Comparison of ENCODE assay signal across 8 cellular contexts in genomic region chr6:27478141-27478705, GRCh38. TPM values are rescaled to one million over a fixed set of nuclear protein-coding genes. Genes with fewer than 3 reads are reported as not detected.
A peak's percentile ranks its signal among the peaks of the same experiment; 100 is the strongest.
DNase-seq lines count a peak whose midpoint lies in the region; ATAC-seq and TF ChIP-seq lines count a peak whose summit lies in the region.

No MANE protein-coding gene starts in this region.

- no peak overlapping the region for H3K4me3 Mint-ChIP-seq in activated T-helper 1 cell treated with anti-CD3 and anti-CD28 coated beads, Interleukin-12 subunit alpha, Interleukin-12 subunit beta, Interleukin-2, Interleukin-4 antibody, amounts not matched to agents 30 ng/mL and 10 ng/mL and 1 ng/mL, durations not matched to agents 14 hours and 24 hours and 36 hours

- DNase-seq in DMS53 treated with DMSO at 0.1 percent for 48 hours (lab: John Stamatoyannopoulos, UW; ENCODE audit: unreplicated experiment): peak; percentile 13
- no peak for DNase-seq in LNCaP clone FGC (ENCODE audit: low read depth)
- peak; percentile 57 for DNase-seq in cerebellar cortex (ENCODE audit: low spot score)
- no peak for DNase-seq in T1000 (lab: John Stamatoyannopoulos, UW)
- no peak for DNase-seq in 8988T
- DNase-seq in activated T-helper 1 cell treated with anti-CD3 and anti-CD28 coated beads, Interleukin-12 subunit alpha, Interleukin-12 subunit beta, Interleukin-2, Interleukin-4 antibody, amounts not matched to agents 30 ng/mL and 10 ng/mL and 1 ng/mL, durations not matched to agents 14 hours and 24 hours and 36 hours (ENCODE audit: low spot score): no peak

- peak overlapping the region; percentile 79 for H3K4me3 ChIP-seq in LNCaP clone FGC (ENCODE audit: low read depth, low read length)
- peak overlapping the region; percentile 77 for H3K4me3 ChIP-seq in mononuclear cell (ENCODE audit: low read length)

- H3K9me3 ChIP-seq in mononuclear cell (ENCODE audit: low read depth, low read length): no peaks in the 10 kb centered on the region

- no peaks in the 10 kb centered on the region for H3K27me3 ChIP-seq in mononuclear cell (ENCODE audit: insufficient read depth, low read length)

- no peaks in the 10 kb centered on the region for H3K36me3 Mint-ChIP-seq in activated T-helper 1 cell treated with anti-CD3 and anti-CD28 coated beads, Interleukin-12 subunit alpha, Interleukin-12 subunit beta, Interleukin-2, Interleukin-4 antibody, amounts not matched to agents 30 ng/mL and 10 ng/mL and 1 ng/mL, durations not matched to agents 14 hours and 24 hours and 36 hours (ENCODE audit: low read depth)

- peaks cover 10% of the 10 kb centered on the region for H3K27me3 Mint-ChIP-seq in activated T-helper 1 cell treated with anti-CD3 and anti-CD28 coated beads, Interleukin-12 subunit alpha, Interleukin-12 subunit beta, Interleukin-2, Interleukin-4 antibody, amounts not matched to agents 30 ng/mL and 10 ng/mL and 1 ng/mL, durations not matched to agents 14 hours and 24 hours and 36 hours (ENCODE audit: insufficient read depth)

- H3K4me1 Mint-ChIP-seq in activated T-helper 1 cell treated with anti-CD3 and anti-CD28 coated beads, Interleukin-12 subunit alpha, Interleukin-12 subunit beta, Interleukin-2, Interleukin-4 antibody, amounts not matched to agents 30 ng/mL and 10 ng/mL and 1 ng/mL, durations not matched to agents 14 hours and 24 hours and 36 hours (ENCODE audit: low read depth): no peaks in the 10 kb centered on the region

- intact Hi-C loops in activated T-helper 1 cell treated with anti-CD3 and anti-CD28 coated beads, Interleukin-12 subunit alpha, Interleukin-12 subunit beta, Interleukin-2, Interleukin-4 antibody, amounts not matched to agents 30 ng/mL and 10 ng/mL and 1 ng/mL, durations not matched to agents 14 hours and 24 hours and 36 hours (cut with micrococcal nuclease): loop anchor here (1.0 to 10.0 kb wide), 11 partner anchors 89 to 1464 kb away; partner anchors contain the start of genes ZKSCAN8, ZNF391 and ZSCAN26

- peak; percentile 23 for ATAC-seq in GM21723 (IDR thresholded peaks at IDR 0.05; ENCODE audit: unreplicated experiment)

- TF ChIP-seq CTCF in LNCaP clone FGC (IDR thresholded peaks at IDR 0.05; ENCODE audit: control insufficient read depth, extremely low read depth, insufficient read depth): no peak

- no peaks in the 10 kb centered on the region for H3K9me3 Mint-ChIP-seq in activated T-helper 1 cell treated with anti-CD3 and anti-CD28 coated beads, Interleukin-12 subunit alpha, Interleukin-12 subunit beta, Interleukin-2, Interleukin-4 antibody, amounts not matched to agents 30 ng/mL and 10 ng/mL and 1 ng/mL, durations not matched to agents 14 hours and 24 hours and 36 hours

- H3K27ac Mint-ChIP-seq in activated T-helper 1 cell treated with anti-CD3 and anti-CD28 coated beads, Interleukin-12 subunit alpha, Interleukin-12 subunit beta, Interleukin-2, Interleukin-4 antibody, amounts not matched to agents 30 ng/mL and 10 ng/mL and 1 ng/mL, durations not matched to agents 14 hours and 24 hours and 36 hours: no peak overlapping the region

- peaks cover 18% of the 10 kb centered on the region for H3K4me1 ChIP-seq in mononuclear cell (ENCODE audit: insufficient read depth, low read length)

RNA-seq across cellular contexts. Expression of gene ZNF184, which starts 5.3 kb away (rescaled TPM):
- total RNA-seq in mononuclear cell: 16.0 TPM
- total RNA-seq in activated T-helper 1 cell treated with anti-CD3 and anti-CD28 coated beads, Interleukin-12 subunit alpha, Interleukin-12 subunit beta, Interleukin-2, Interleukin-4 antibody, amounts not matched to agents 30 ng/mL and 10 ng/mL and 1 ng/mL, durations not matched to agents 14 hours and 24 hours and 36 hours: 7.6 and 8.0 TPM in 2 replicates

Comparison
In these comparisons a context has a peak if more than half of its experiments do, and no peak if none do; other contexts are left out.
1. DNase-seq: peak in DMS53 treated with DMSO at 0.1 percent for 48 hours (single experiment) and cerebellar cortex (single experiment); none in LNCaP clone FGC (single experiment), T1000 (single experiment), 8988T (single experiment) and activated T-helper 1 cell treated with anti-CD3 and anti-CD28 coated beads, Interleukin-12 subunit alpha, Interleukin-12 subunit beta, Interleukin-2, Interleukin-4 antibody, amounts not matched to agents 30 ng/mL and 10 ng/mL and 1 ng/mL, durations not matched to agents 14 hours and 24 hours and 36 hours (single experiment).